Comparison of ENCODE assay signal across 18 cellular contexts in genomic region chr3:98894791-98895576, GRCh38.
"Had no signal": no experiment of that assay in that cellular context is flagged by ENCODE, and none has a peak within 500 bp of the region (broad histone marks: within the 10 kb centered on the region; RNA-seq: fewer than 3 reads in every experiment).

No MANE protein-coding gene starts in this region.

- H3K27ac Mint-ChIP-seq: activated naive CD4-positive, alpha-beta T cell treated with anti-CD3 and anti-CD28 coated beads, Interleukin-2, amount 50 U/mL, for 72 hours; natural killer cell treated with Interleukin-12 subunit alpha and Interleukin-12 subunit beta and Interleukin-15 and Interleukin-18, amount 100 ng/mL, for 72 hours; type B pancreatic cell had no signal

- H3K27ac ChIP-seq: gastroesophageal sphincter, sigmoid colon, suprapubic skin had no signal

- H3K36me3 Mint-ChIP-seq: activated naive CD4-positive, alpha-beta T cell treated with anti-CD3 and anti-CD28 coated beads, Interleukin-2, amount 50 U/mL, for 72 hours; natural killer cell treated with Interleukin-12 subunit alpha and Interleukin-12 subunit beta and Interleukin-15 and Interleukin-18, amount 100 ng/mL, for 72 hours had no signal

- H3K9me3 Mint-ChIP-seq: activated naive CD4-positive, alpha-beta T cell treated with anti-CD3 and anti-CD28 coated beads, Interleukin-2, amount 50 U/mL, for 72 hours; natural killer cell treated with Interleukin-12 subunit alpha and Interleukin-12 subunit beta and Interleukin-15 and Interleukin-18, amount 100 ng/mL, for 72 hours; type B pancreatic cell had no signal

- H3K4me3 Mint-ChIP-seq: natural killer cell treated with Interleukin-12 subunit alpha and Interleukin-12 subunit beta and Interleukin-15 and Interleukin-18, amount 100 ng/mL, for 72 hours; type B pancreatic cell had no signal

- DNase-seq: activated CD4-positive, alpha-beta T cell treated with anti-CD3 and anti-CD28 coated beads, Interleukin-2, amount 50 U/mL, for 4 hours; activated CD4-positive, CD25-positive, alpha-beta regulatory T cell treated with anti-CD3 and anti-CD28 coated beads, Interleukin-2, amount 50 U/mL, for 72 hours; activated effector memory CD4-positive, alpha-beta T cell treated with Interleukin-2 at 50 U/mL for 16 hours; activated T-cell treated with anti-CD3 and anti-CD28 coated beads, Interleukin-2, amount 50 U/mL, for 1 hour; amniotic stem cell; hippocampal formation; left cardiac atrium; sigmoid colon; stimulated activated CD4-positive, alpha-beta T cell treated with anti-CD3 and anti-CD28 coated beads, Interleukin-4, amount 100 ng/mL, for 1 hour; stimulated activated CD8-positive, alpha-beta memory T cell treated with anti-CD3 and anti-CD28 coated beads, Interleukin-4, amount 100 ng/mL, for 48 hours; stimulated activated naive CD8-positive, alpha-beta T cell treated with anti-CD3 and anti-CD28 coated beads, Interleukin-15, Interleukin-2, amounts not matched to agents 100 U/mL and 50 U/mL, for 24 hours; T-helper 9 cell had no signal

- H3K27me3 ChIP-seq: gastroesophageal sphincter, sigmoid colon, suprapubic skin had no signal

- H3K9me3 ChIP-seq: gastroesophageal sphincter, sigmoid colon, suprapubic skin had no signal

- ATAC-seq: activated naive CD4-positive, alpha-beta T cell treated with anti-CD3 and anti-CD28 coated beads, Interleukin-2, amount 50 U/mL, for 72 hours; gastroesophageal sphincter; left cardiac atrium; natural killer cell treated with Interleukin-12 subunit alpha and Interleukin-12 subunit beta and Interleukin-15 and Interleukin-18, amount 100 ng/mL, for 72 hours; stimulated activated naive CD8-positive, alpha-beta T cell treated with anti-CD3 and anti-CD28 coated beads, Interleukin-15, Interleukin-2, amounts not matched to agents 100 U/mL and 50 U/mL, for 24 hours had no signal

- H3K4me3 ChIP-seq: gastroesophageal sphincter, lung, sigmoid colon, suprapubic skin had no signal

- H3K27me3 Mint-ChIP-seq: type B pancreatic cell had no signal

- H3K36me3 ChIP-seq: gastroesophageal sphincter, sigmoid colon, suprapubic skin had no signal
